Comparison of ENCODE assay signal across 9 cellular contexts in genomic region chr12:119061208-119061796, GRCh38.
DNase-seq lines count a peak whose midpoint lies in the region; ATAC-seq and TF ChIP-seq lines count a peak whose summit lies in the region.
"Had no signal": no experiment of that assay in that cellular context is flagged by ENCODE, and none has a peak within 500 bp of the region (broad histone marks: within the 10 kb centered on the region; RNA-seq: fewer than 3 reads in every experiment).

No MANE protein-coding gene starts in this region.

- H3K4me1 Mint-ChIP-seq in activated CD4-positive, alpha-beta T cell treated with anti-CD3 and anti-CD28 coated beads, Interleukin-2, amount 10 ng/mL, durations not matched to agents 7 days and 5 days = no peaks in the 10 kb centered on the region

- no peak for ATAC-seq in GM18498 (IDR thresholded peaks at IDR 0.05; ENCODE audit: unreplicated experiment)
- ATAC-seq in GM21529 (IDR thresholded peaks at IDR 0.05; ENCODE audit: unreplicated experiment) = no peak

- TF ChIP-seq POLR2A in stomach (IDR thresholded peaks at IDR 0.05) = no peak

- TF ChIP-seq CTCF in left ventricle myocardium inferior (IDR thresholded peaks at IDR 0.05; ENCODE audit: borderline replicate concordance) (no peak), stomach (IDR thresholded peaks at IDR 0.05) (no peak)

- peak; percentile 1 to 27 for DNase-seq in AML-193 (lab: John Stamatoyannopoulos, UW)
- peak; percentile 60 for DNase-seq in HK-2 (ENCODE audit: unreplicated experiment)
- peak; percentile 54 for DNase-seq in activated CD4-positive, alpha-beta T cell treated with anti-CD3 and anti-CD28 coated beads, Interleukin-2, amount 10 ng/mL, durations not matched to agents 7 days and 5 days
- DNase-seq in left ventricle myocardium inferior = peak; percentile 64
- peak; percentile 62 for DNase-seq in stomach
- DNase-seq in activated gamma-delta T cell treated with Interleukin-2 at 50 U/mL for 16 hours = no peak

- H3K36me3 Mint-ChIP-seq in activated CD4-positive, alpha-beta T cell treated with anti-CD3 and anti-CD28 coated beads, Interleukin-2, amount 10 ng/mL, durations not matched to agents 7 days and 5 days (ENCODE audit: low read depth) = no peaks in the 10 kb centered on the region

- no peaks in the 10 kb centered on the region for H3K4me1 ChIP-seq in left ventricle myocardium inferior
- no peaks in the 10 kb centered on the region for H3K4me1 ChIP-seq in stomach
- H3K4me1 ChIP-seq: upper lobe of left lung had no signal

- intact Hi-C loops in left ventricle myocardium inferior (cut with micrococcal nuclease) (no loop called here), stomach (cut with DNase I; ENCODE audit: low total_unique reads) (no loop called here)

- H3K4me3 Mint-ChIP-seq in activated CD4-positive, alpha-beta T cell treated with anti-CD3 and anti-CD28 coated beads, Interleukin-2, amount 10 ng/mL, durations not matched to agents 7 days and 5 days = no peak overlapping the region

- H3K9me3 ChIP-seq in left ventricle myocardium inferior (replicated peaks) (no peaks in the 10 kb centered on the region), stomach (no peaks in the 10 kb centered on the region)
- H3K9me3 ChIP-seq: upper lobe of left lung had no signal

- POLR2A ChIA-PET in activated CD4-positive, alpha-beta T cell treated with anti-CD3 and anti-CD28 coated beads, Interleukin-2, amount 10 ng/mL, durations not matched to agents 7 days and 5 days (lab: Charles Lee) = no interaction called here

- H3K4me3 ChIP-seq in left ventricle myocardium inferior (no peak overlapping the region), stomach (no peak overlapping the region)
- H3K4me3 ChIP-seq: upper lobe of left lung had no signal

- H3K9me3 Mint-ChIP-seq in activated CD4-positive, alpha-beta T cell treated with anti-CD3 and anti-CD28 coated beads, Interleukin-2, amount 10 ng/mL, durations not matched to agents 7 days and 5 days = peaks cover 7% of the 10 kb centered on the region

- no peak for TF ChIP-seq EP300 in stomach (IDR thresholded peaks at IDR 0.05)

- no peaks in the 10 kb centered on the region for H3K36me3 ChIP-seq in left ventricle myocardium inferior
- H3K36me3 ChIP-seq in stomach = no peaks in the 10 kb centered on the region
- H3K36me3 ChIP-seq: upper lobe of left lung had no signal

- peaks cover 20% of the 10 kb centered on the region for H3K27me3 ChIP-seq in left ventricle myocardium inferior (ENCODE audit: low read depth)
- H3K27me3 ChIP-seq in stomach = no peaks in the 10 kb centered on the region
- H3K27me3 ChIP-seq: upper lobe of left lung had no signal

- H3K27ac ChIP-seq in left ventricle myocardium inferior (replicated peaks) (no peak overlapping the region), stomach (no peak overlapping the region)
- H3K27ac ChIP-seq: upper lobe of left lung had no signal

- WGBS in stomach, 5 donors = 5 to 7% (median 6%) methylated on average over 10 of the region's 10 CpGs

- no peaks in the 10 kb centered on the region for H3K27me3 Mint-ChIP-seq in activated CD4-positive, alpha-beta T cell treated with anti-CD3 and anti-CD28 coated beads, Interleukin-2, amount 10 ng/mL, durations not matched to agents 7 days and 5 days

- CTCF ChIA-PET in activated CD4-positive, alpha-beta T cell treated with anti-CD3 and anti-CD28 coated beads, Interleukin-2, amount 10 ng/mL, durations not matched to agents 7 days and 5 days (lab: Charles Lee) = no interaction called here

- no peak overlapping the region for H3K27ac Mint-ChIP-seq in activated CD4-positive, alpha-beta T cell treated with anti-CD3 and anti-CD28 coated beads, Interleukin-2, amount 10 ng/mL, durations not matched to agents 7 days and 5 days
